Comparison of ENCODE assay signal across 37 cellular contexts in genomic region chr2:214542251-214542650, GRCh38.
A peak's percentile ranks its signal among the peaks of the same experiment; 100 is the strongest.
DNase-seq lines count a peak whose midpoint lies in the region; ATAC-seq and TF ChIP-seq lines count a peak whose summit lies in the region.
"Had no signal": no experiment of that assay in that cellular context is flagged by ENCODE, and none has a peak within 500 bp of the region (broad histone marks: within the 10 kb centered on the region; RNA-seq: fewer than 3 reads in every experiment).

No MANE protein-coding gene starts in this region.

- intact Hi-C loops in IMR-90 (cut with micrococcal nuclease), result loop anchor here (2.0 kb wide), 1 partner anchor 267 kb away; the partner anchor contains the start of gene BARD1

- CTCF ChIA-PET in IMR-90 (lab: Yijun Ruan, JAX), result interaction anchor here (1.5 kb wide), 1 partner anchor 9 kb away, joined by 3 read pairs; no protein-coding TSS in a partner anchor

- peak overlapping the region; percentile 74 for H3K4ac ChIP-seq in IMR-90 (ENCODE audit: low read depth, low read length)

- H2AK5ac ChIP-seq in IMR-90 (ENCODE audit: low read depth, low read length), result peak overlapping the region; percentile 44; the same call in 1 of the 2 replicates

- H3K56ac ChIP-seq in IMR-90 (ENCODE audit: extremely low read depth, insufficient read depth, low read length), result no peak overlapping the region

- dilution Hi-C loops in IMR-90 (cut with HindIII; ENCODE audit: low sequenced_read_pairs, unreplicated experiment), result no loop called here

- H3K23ac ChIP-seq in IMR-90 (ENCODE audit: low read depth, low read length), result peak overlapping the region; percentile 35; the same call in 1 of the 2 replicates

- H3K79me1 ChIP-seq in IMR-90 (ENCODE audit: low read depth in 1 of 2, low read length in 2 of 2), result no peaks in the 10 kb centered on the region

- no peaks in the 10 kb centered on the region for H3K9me1 ChIP-seq in IMR-90 (ENCODE audit: insufficient read depth, low read length)

- WGBS in IMR-90 (ENCODE audit: extremely low coverage in 2 of 2, insufficient read length in 1 of 2), 2 experiments, result 50% methylated on average over 1 of the region's 7 CpGs; no CpG with 5 or more reads in 1 of the 2 experiments

- no peak overlapping the region for H3K4me2 ChIP-seq in IMR-90 (ENCODE audit: low read depth, low read length)
- peak overlapping the region; percentile 13 for H3K4me2 ChIP-seq in fibroblast of lung (ENCODE audit: extremely low read depth, insufficient read depth, low read length)
- H3K4me2 ChIP-seq: neural progenitor cell had no signal

- H2AFZ ChIP-seq in IMR-90 (replicated peaks; ENCODE audit: low read length, poor library complexity), result peak overlapping the region; percentile 49
- no peak overlapping the region for H2AFZ ChIP-seq in fibroblast of lung (ENCODE audit: low read length)
- H2AFZ ChIP-seq: neural progenitor cell, parathyroid adenoma had no signal

- peak overlapping the region; percentile 54 for H2BK120ac ChIP-seq in IMR-90 (ENCODE audit: low read depth, low read length)

- H3K36me3 ChIP-seq in IMR-90 (ENCODE audit: control insufficient read depth, insufficient read depth, low read length), result no peaks in the 10 kb centered on the region
- H3K36me3 ChIP-seq in fibroblast of lung (ENCODE audit: control insufficient read depth, insufficient read depth, low read length), result no peaks in the 10 kb centered on the region
- H3K36me3 ChIP-seq: ascending aorta, neural progenitor cell, right atrium auricular region, spleen had no signal

- H3K4me3 ChIP-seq in IMR-90 (ENCODE audit: insufficient read depth, low read depth, low read length) (no peak overlapping the region), fibroblast of lung (replicated peaks in 1 of 4; ENCODE audit: control extremely low read depth in 1 of 4, insufficient read depth in 1 of 4, low read depth in 3 of 4, low read length in 4 of 4) (no peak overlapping the region)
- H3K4me3 ChIP-seq: ascending aorta, GM12878, neural progenitor cell, right atrium auricular region, spleen had no signal

- no peaks in the 10 kb centered on the region for H3K79me2 ChIP-seq in fibroblast of lung (ENCODE audit: control insufficient read depth, insufficient read depth, low read length)
- H3K79me2 ChIP-seq: parathyroid adenoma had no signal

- H4K91ac ChIP-seq in IMR-90 (ENCODE audit: insufficient read depth, low read depth, low read length), result peak overlapping the region; percentile 46

- peak overlapping the region; percentile 1 for H2BK5ac ChIP-seq in IMR-90 (ENCODE audit: low read depth, low read length, poor library complexity, severe bottlenecking)

- H2BK15ac ChIP-seq in IMR-90 (ENCODE audit: low read depth, low read length), result peak overlapping the region; percentile 29; the same call in 2 of the 3 replicates

- no peak overlapping the region for H3K27ac ChIP-seq in IMR-90 (ENCODE audit: insufficient read depth, low read length)
- H3K27ac ChIP-seq in fibroblast of lung (ENCODE audit: insufficient read depth, low read length), result no peak overlapping the region
- H3K27ac ChIP-seq: 22Rv1, ascending aorta, HL-60, neural progenitor cell, parathyroid adenoma, right atrium auricular region, spleen had no signal

- H3K4me1 ChIP-seq in IMR-90 (ENCODE audit: control insufficient read depth, insufficient read depth, low read length) (peaks cover 6% of the 10 kb centered on the region), fibroblast of lung (ENCODE audit: control insufficient read depth, extremely low read depth, insufficient read depth, low read length) (peaks cover 2% of the 10 kb centered on the region)
- H3K4me1 ChIP-seq: ascending aorta, neural progenitor cell, parathyroid adenoma, right atrium auricular region, spleen had no signal

- POLR2A ChIA-PET in IMR-90 (lab: Charles Lee; ENCODE audit: unreplicated experiment), result no interaction called here

- no TSS peak for BruUV-seq in IMR-90 (replicated peaks; lab: Mats Ljungman, UMichigan)

- peak overlapping the region; percentile 88 for H2BK20ac ChIP-seq in IMR-90 (ENCODE audit: low read depth, low read length)

- ATAC-seq in IMR-90 (ENCODE audit: low read depth) (peak; percentile 22; the same call in 1 of the 2 replicates), HG03432 (IDR thresholded peaks at IDR 0.05; ENCODE audit: unreplicated experiment) (no peak)
- ATAC-seq: activated CD4-positive, CD25-positive, alpha-beta regulatory T cell treated with anti-CD3 and anti-CD28 coated beads, Interleukin-2, amount 50 U/mL, for 24 hours; activated CD8-positive, alpha-beta memory T cell treated with anti-CD3 and anti-CD28 coated beads, Interleukin-2, amount 10 ng/mL, durations not matched to agents 7 days and 5 days; activated T-cell treated with anti-CD3 and anti-CD28 coated beads, Interleukin-2, amount 50 U/mL, for 4 hours; GM12878; HepG2; left ventricle myocardium superior; Right ventricle myocardium inferior; stimulated activated naive CD8-positive, alpha-beta T cell treated with anti-CD3 and anti-CD28 coated beads, Interleukin-15, amount 100 ng/mL, for 72 hours had no signal

- no peak for TF ChIP-seq RAD21 in IMR-90 (IDR thresholded peaks at IDR 0.05; ENCODE audit: low read length)

- DNase-seq in DMS 273 (lab: John Stamatoyannopoulos, UW; ENCODE audit: unreplicated experiment) (peak; percentile 42), DMS 273 treated with DMSO at 0.1 percent for 48 hours (lab: John Stamatoyannopoulos, UW) (no peak), IMR-90 (peak; percentile 14), NCI-H524 treated with DMSO at 0.1 percent for 48 hours (lab: John Stamatoyannopoulos, UW) (peak; percentile 13), fibroblast of lung (ENCODE audit: low read depth in 2 of 2) (peak in 1 of 2 donors; percentile 34), SKM-1 (lab: John Stamatoyannopoulos, UW; ENCODE audit: unreplicated experiment) (no peak), HUDEP-2 (lab: John Stamatoyannopoulos, UW; ENCODE audit: unreplicated experiment in 76 of 76) (no peak)
- DNase-seq: activated CD4-positive, alpha-beta T cell treated with anti-CD3 and anti-CD28 coated beads, Interleukin-2, amount 50 U/mL, for 4 hours; activated CD8-positive, alpha-beta memory T cell treated with anti-CD3 and anti-CD28 coated beads, Interleukin-2, amount 10 ng/mL, durations not matched to agents 7 days and 5 days; activated gamma-delta T cell; activated naive CD8-positive, alpha-beta T cell treated with anti-CD3 and anti-CD28 coated beads for 36 hours; activated T-cell treated with anti-CD3 and anti-CD28 coated beads, Interleukin-2, amount 50 U/mL, for 4 hours; C1 segment of cervical spinal cord; COR-L47; cortex of kidney; erythroblast; Karpas-422; left ventricle myocardium superior; mesendoderm; MV-4-11; NCI-H1436 treated with DMSO at 0.1 percent for 48 hours; NCI-H2227 treated with DMSO at 0.1 percent for 48 hours; spleen; stimulated activated CD8-positive, alpha-beta memory T cell treated with anti-CD3 and anti-CD28 coated beads, Interleukin-4, amount 100 ng/mL, for 48 hours; stimulated activated naive CD8-positive, alpha-beta T cell treated with anti-CD3 and anti-CD28 coated beads, Interleukin-15, amount 100 ng/mL, for 72 hours; T-helper 2 cell had no signal

- no peak for TF ChIP-seq POLR2A in IMR-90 (IDR thresholded peaks at IDR 0.05; ENCODE audit: low read depth, low read length)

- peak overlapping the region; percentile 4; the same call in 1 of the 2 replicates for H3K18ac ChIP-seq in IMR-90 (ENCODE audit: low read depth, low read length)

- H3K14ac ChIP-seq in IMR-90 (replicated peaks; ENCODE audit: low read depth, low read length), result peak overlapping the region; percentile 24; the same call in 1 of the 2 replicates

- in situ Hi-C loops in IMR-90 (cut with MboI; ENCODE audit: low sequenced_read_pairs), result no loop called here

- H3K9me3 ChIP-seq in IMR-90 (ENCODE audit: control insufficient read depth, insufficient read depth, low read length) (no peaks in the 10 kb centered on the region), fibroblast of lung (ENCODE audit: control insufficient read depth, insufficient read depth, low read depth, low read length) (no peaks in the 10 kb centered on the region)
- H3K9me3 ChIP-seq: ascending aorta, right atrium auricular region, spleen had no signal

- TF ChIP-seq CTCF in IMR-90 (conservative IDR thresholded peaks at IDR 0.05; ENCODE audit: low read depth, low read length) (no peak), fibroblast of lung (conservative IDR thresholded peaks at IDR 0.05 in 1 of 2, IDR thresholded peaks at IDR 0.05 in 1 of 2; ENCODE audit: low read depth in 1 of 2, low read length in 2 of 2) (no peak)

- H4K20me1 ChIP-seq in IMR-90 (ENCODE audit: insufficient read depth, low read length) (no peaks in the 10 kb centered on the region), fibroblast of lung (ENCODE audit: control insufficient read depth, extremely low read depth, insufficient read depth, low read length) (no peaks in the 10 kb centered on the region)

- H4K5ac ChIP-seq in IMR-90 (ENCODE audit: low read depth, low read length), result peak overlapping the region; percentile 0; the same call in 1 of the 2 replicates

- no peak overlapping the region for H2AK9ac ChIP-seq in IMR-90 (replicated peaks; ENCODE audit: low read depth, low read length, poor library complexity)

- no peak overlapping the region for H3K9ac ChIP-seq in IMR-90 (ENCODE audit: low read depth, low read length)
- no peak overlapping the region for H3K9ac ChIP-seq in fibroblast of lung (ENCODE audit: insufficient read depth, low read length)
- H3K9ac ChIP-seq: neural progenitor cell, parathyroid adenoma had no signal

- H3K27me3 ChIP-seq in IMR-90 (ENCODE audit: control insufficient read depth, insufficient read depth, low read length) (no peaks in the 10 kb centered on the region), fibroblast of lung (ENCODE audit: control insufficient read depth, insufficient read depth, low read length) (no peaks in the 10 kb centered on the region)
- H3K27me3 ChIP-seq: ascending aorta, neural progenitor cell, right atrium auricular region had no signal

- peak overlapping the region; percentile 33 to 46; a peak in 3 of 4 replicates for H4K8ac ChIP-seq in IMR-90 (ENCODE audit: low read depth in 2 of 2, low read length in 2 of 2)

TF ChIP-seq in IMR-90, 13 proteins besides CTCF, POLR2A, EP300 and RAD21 (continues in another document):
- TF ChIP-seq SMC3 (IDR thresholded peaks at IDR 0.05; ENCODE audit: low read depth, low read length) (no peak), ELK1 (IDR thresholded peaks at IDR 0.05; ENCODE audit: borderline replicate concordance, low read depth, low read length) (no peak), RCOR1 (IDR thresholded peaks at IDR 0.05; ENCODE audit: insufficient replicate concordance, low read length) (no peak), MAFK (IDR thresholded peaks at IDR 0.05; ENCODE audit: low read depth, low read length) (no peak)

Comparison
In these comparisons a context has a peak if more than half of its experiments do, and no peak if none do; other contexts are left out.
1. DNase-seq: peak in DMS 273 (single experiment), IMR-90 (single experiment) and NCI-H524 treated with DMSO at 0.1 percent for 48 hours (single experiment); none in DMS 273 treated with DMSO at 0.1 percent for 48 hours (single experiment), SKM-1 (single experiment) and HUDEP-2 (0 of 76).